9 cellular contexts compared by ENCODE assay signal in the genomic region with DNA sequence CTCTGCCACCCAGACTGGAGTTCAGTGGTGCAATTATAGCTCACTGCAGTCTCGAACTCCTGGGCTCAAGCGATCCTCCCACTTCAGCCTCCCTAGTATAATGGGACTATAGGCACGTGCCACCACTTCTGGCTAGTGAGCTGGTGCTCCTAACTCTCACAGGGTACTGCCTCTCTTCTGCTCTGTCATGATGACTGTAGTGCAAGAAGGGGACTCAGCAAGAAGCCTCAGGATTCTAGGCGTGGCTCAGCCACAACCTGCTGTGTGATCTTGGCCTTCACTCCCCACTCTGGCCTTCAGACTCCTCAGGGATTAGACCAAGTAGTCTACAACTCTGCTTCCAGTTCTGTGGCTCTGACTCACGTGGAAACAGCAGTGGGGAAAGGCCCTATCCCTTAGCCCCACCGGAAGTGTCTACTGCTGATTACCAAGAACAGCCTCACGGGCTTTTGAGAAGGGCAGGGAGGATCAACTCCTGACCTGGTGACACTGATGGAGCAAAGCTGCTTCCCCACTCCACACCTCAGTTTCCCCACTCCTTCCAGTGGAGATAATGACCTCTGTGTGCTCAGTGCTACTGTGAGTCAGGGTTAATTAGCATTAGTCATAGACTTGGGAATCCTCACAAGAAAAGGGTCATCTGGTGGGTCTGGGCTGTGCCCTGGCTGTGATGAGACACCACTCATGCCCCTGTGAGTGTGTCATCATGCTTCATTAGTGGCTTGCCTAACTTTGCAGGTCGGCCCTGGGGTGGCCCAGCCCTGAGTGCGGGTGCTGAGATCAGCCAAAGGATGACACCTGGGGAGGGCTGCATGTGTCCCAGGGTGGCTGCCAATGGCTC. TPM values are rescaled to one million over a fixed set of nuclear protein-coding genes. Genes with fewer than 3 reads are reported as not detected.
DNase-seq lines count a peak whose midpoint lies in the region; ATAC-seq and TF ChIP-seq lines count a peak whose summit lies in the region.
"Had no signal": no experiment of that assay in that cellular context is flagged by ENCODE, and none has a peak within 500 bp of the region (broad histone marks: within the 10 kb centered on the region; RNA-seq: fewer than 3 reads in every experiment).

No MANE protein-coding gene starts in this region.

- H3K27ac Mint-ChIP-seq in activated CD4-positive, alpha-beta T cell treated with anti-CD3 and anti-CD28 coated beads, Interleukin-2, amount 10 ng/mL, durations not matched to agents 24 days and 14 days: no peak overlapping the region
- H3K27ac Mint-ChIP-seq in activated CD4-positive, alpha-beta T cell treated with anti-CD3 and anti-CD28 coated beads, Interleukin-2, amount 10 ng/mL, durations not matched to agents 7 days and 5 days: no peak overlapping the region
- no peak overlapping the region for H3K27ac Mint-ChIP-seq in mesothelial cell of epicardium

- intact Hi-C loops in activated CD4-positive, alpha-beta T cell treated with anti-CD3 and anti-CD28 coated beads, Interleukin-2, amount 10 ng/mL, durations not matched to agents 24 days and 14 days (cut with micrococcal nuclease): loop anchor here (1.0 to 2.0 kb wide), 2 partner anchors 57 to 346 kb away; a partner anchor contains a TSS
- intact Hi-C loops in sciatic nerve (cut with DNase I): loop anchor here (10.0 kb wide), 1 partner anchor 185 kb away; no protein-coding TSS in a partner anchor

- peak overlapping the region; percentile 89 for H3K27ac ChIP-seq in RWPE2 (ENCODE audit: poor library complexity, severe bottlenecking)
- H3K27ac ChIP-seq: cardiac muscle cell had no signal

- H3K36me3 ChIP-seq in RWPE2 (ENCODE audit: low read depth): no peaks in the 10 kb centered on the region
- H3K36me3 ChIP-seq: cardiac muscle cell had no signal

- peak; percentile 58 for DNase-seq in activated CD4-positive, alpha-beta T cell treated with anti-CD3 and anti-CD28 coated beads, Interleukin-2, amount 10 ng/mL, durations not matched to agents 24 days and 14 days
- DNase-seq in activated CD4-positive, alpha-beta T cell treated with anti-CD3 and anti-CD28 coated beads, Interleukin-2, amount 10 ng/mL, durations not matched to agents 7 days and 5 days: no peak
- DNase-seq in RWPE2 (ENCODE audit: low spot score) (peak; percentile 88), epithelial cell of esophagus (ENCODE audit: low read depth) (peak; percentile 94), sciatic nerve (ENCODE audit: low spot score) (no peak), mesothelial cell of epicardium (ENCODE audit: low spot score in 2 of 2, unreplicated experiment in 2 of 2) (no peak), NCI-H128 (lab: John Stamatoyannopoulos, UW; ENCODE audit: unreplicated experiment) (no peak)

- peaks cover 3% of the 10 kb centered on the region for H3K4me1 Mint-ChIP-seq in activated CD4-positive, alpha-beta T cell treated with anti-CD3 and anti-CD28 coated beads, Interleukin-2, amount 10 ng/mL, durations not matched to agents 24 days and 14 days
- peaks cover 4% of the 10 kb centered on the region for H3K4me1 Mint-ChIP-seq in activated CD4-positive, alpha-beta T cell treated with anti-CD3 and anti-CD28 coated beads, Interleukin-2, amount 10 ng/mL, durations not matched to agents 7 days and 5 days
- H3K4me1 Mint-ChIP-seq in mesothelial cell of epicardium: peaks cover 4% of the 10 kb centered on the region

- POLR2A ChIA-PET in activated CD4-positive, alpha-beta T cell treated with anti-CD3 and anti-CD28 coated beads, Interleukin-2, amount 10 ng/mL, durations not matched to agents 7 days and 5 days (lab: Charles Lee): interaction anchor here (0.6 kb wide), 1 partner anchor 585 kb away, joined by 3 read pairs; no protein-coding TSS in a partner anchor

- CTCF ChIA-PET in activated CD4-positive, alpha-beta T cell treated with anti-CD3 and anti-CD28 coated beads, Interleukin-2, amount 10 ng/mL, durations not matched to agents 7 days and 5 days (lab: Charles Lee): interaction anchor here (0.6 to 2.0 kb wide), 18 partner anchors 9 to 1690 kb away, joined by 3 to 10 read pairs (median 4); no protein-coding TSS in a partner anchor

- no peaks in the 10 kb centered on the region for H3K9me3 Mint-ChIP-seq in activated CD4-positive, alpha-beta T cell treated with anti-CD3 and anti-CD28 coated beads, Interleukin-2, amount 10 ng/mL, durations not matched to agents 24 days and 14 days
- no peaks in the 10 kb centered on the region for H3K9me3 Mint-ChIP-seq in activated CD4-positive, alpha-beta T cell treated with anti-CD3 and anti-CD28 coated beads, Interleukin-2, amount 10 ng/mL, durations not matched to agents 7 days and 5 days
- H3K9me3 Mint-ChIP-seq in mesothelial cell of epicardium: no peaks in the 10 kb centered on the region

- no peaks in the 10 kb centered on the region for H3K36me3 Mint-ChIP-seq in activated CD4-positive, alpha-beta T cell treated with anti-CD3 and anti-CD28 coated beads, Interleukin-2, amount 10 ng/mL, durations not matched to agents 24 days and 14 days (ENCODE audit: low read depth)
- no peaks in the 10 kb centered on the region for H3K36me3 Mint-ChIP-seq in activated CD4-positive, alpha-beta T cell treated with anti-CD3 and anti-CD28 coated beads, Interleukin-2, amount 10 ng/mL, durations not matched to agents 7 days and 5 days (ENCODE audit: low read depth)
- H3K36me3 Mint-ChIP-seq in mesothelial cell of epicardium: no peaks in the 10 kb centered on the region

- ATAC-seq in HG02798 (IDR thresholded peaks at IDR 0.05; ENCODE audit: poor library complexity, unreplicated experiment) (peak; percentile 51), RWPE2 (ENCODE audit: low read depth) (peak; percentile 75), sciatic nerve (peak; percentile 64)

- TF ChIP-seq CTCF in RWPE2 (IDR thresholded peaks at IDR 0.05; ENCODE audit: poor library complexity, severe bottlenecking): no peak
- TF ChIP-seq CTCF in epithelial cell of esophagus (IDR thresholded peaks at IDR 0.05; ENCODE audit: insufficient read depth, low read depth, low read length, missing control alignments): no peak
- no peak for TF ChIP-seq CTCF in mesothelial cell of epicardium (IDR thresholded peaks at IDR 0.05; ENCODE audit: unreplicated experiment)

- H3K4me3 Mint-ChIP-seq in activated CD4-positive, alpha-beta T cell treated with anti-CD3 and anti-CD28 coated beads, Interleukin-2, amount 10 ng/mL, durations not matched to agents 24 days and 14 days: no peak overlapping the region
- H3K4me3 Mint-ChIP-seq in activated CD4-positive, alpha-beta T cell treated with anti-CD3 and anti-CD28 coated beads, Interleukin-2, amount 10 ng/mL, durations not matched to agents 7 days and 5 days: no peak overlapping the region
- no peak overlapping the region for H3K4me3 Mint-ChIP-seq in mesothelial cell of epicardium

- no peaks in the 10 kb centered on the region for H3K9me3 ChIP-seq in RWPE2 (ENCODE audit: severe bottlenecking)

- no peaks in the 10 kb centered on the region for H3K27me3 ChIP-seq in RWPE2 (ENCODE audit: insufficient read depth, poor library complexity, severe bottlenecking)
- H3K27me3 ChIP-seq: cardiac muscle cell had no signal

- H3K4me3 ChIP-seq in RWPE2 (ENCODE audit: severe bottlenecking): no peak overlapping the region
- no peak overlapping the region for H3K4me3 ChIP-seq in epithelial cell of esophagus (ENCODE audit: low read length)
- H3K4me3 ChIP-seq: cardiac muscle cell had no signal

- H3K27me3 Mint-ChIP-seq in activated CD4-positive, alpha-beta T cell treated with anti-CD3 and anti-CD28 coated beads, Interleukin-2, amount 10 ng/mL, durations not matched to agents 24 days and 14 days: no peaks in the 10 kb centered on the region
- no peaks in the 10 kb centered on the region for H3K27me3 Mint-ChIP-seq in activated CD4-positive, alpha-beta T cell treated with anti-CD3 and anti-CD28 coated beads, Interleukin-2, amount 10 ng/mL, durations not matched to agents 7 days and 5 days
- H3K27me3 Mint-ChIP-seq in mesothelial cell of epicardium (ENCODE audit: low read depth): no peaks in the 10 kb centered on the region

- H3K4me1 ChIP-seq in RWPE2 (ENCODE audit: insufficient read depth, poor library complexity, severe bottlenecking): peaks cover 23% of the 10 kb centered on the region

RNA-seq across cellular contexts. Expression of a gene that starts 41.1 kb away (rescaled TPM):
- total RNA-seq in activated CD4-positive, alpha-beta T cell treated with anti-CD3 and anti-CD28 coated beads, Interleukin-2, amount 10 ng/mL, durations not matched to agents 24 days and 14 days: 25.0 and 26.0 TPM in 2 replicates
- 10 to 100 TPM; 19.4 to 20.2 TPM for total RNA-seq in activated CD4-positive, alpha-beta T cell treated with anti-CD3 and anti-CD28 coated beads, Interleukin-2, amount 10 ng/mL, durations not matched to agents 7 days and 5 days
- 13.7 TPM for total RNA-seq in sciatic nerve
- total RNA-seq in mesothelial cell of epicardium: 21.0 to 25.7 TPM (median 22.4 TPM) in 3 replicates

RNA-seq across cellular contexts. Expression of a gene that starts 57.3 kb away (rescaled TPM):
- total RNA-seq in activated CD4-positive, alpha-beta T cell treated with anti-CD3 and anti-CD28 coated beads, Interleukin-2, amount 10 ng/mL, durations not matched to agents 24 days and 14 days: 21.7 and 24.2 TPM in 2 replicates
- 10 to 100 TPM; 34.9 to 40.3 TPM for total RNA-seq in activated CD4-positive, alpha-beta T cell treated with anti-CD3 and anti-CD28 coated beads, Interleukin-2, amount 10 ng/mL, durations not matched to agents 7 days and 5 days
- total RNA-seq in sciatic nerve (92.1 TPM), mesothelial cell of epicardium (95.9 to 104 TPM (median 99.1 TPM) in 3 replicates)

Comparison
In these comparisons a context has a peak if more than half of its experiments do, and no peak if none do; other contexts are left out.
1. DNase-seq: peak in activated CD4-positive, alpha-beta T cell treated with anti-CD3 and anti-CD28 coated beads, Interleukin-2, amount 10 ng/mL, durations not matched to agents 24 days and 14 days (single experiment), RWPE2 (single experiment) and epithelial cell of esophagus (single experiment); none in activated CD4-positive, alpha-beta T cell treated with anti-CD3 and anti-CD28 coated beads, Interleukin-2, amount 10 ng/mL, durations not matched to agents 7 days and 5 days (single experiment), sciatic nerve (single experiment), mesothelial cell of epicardium (0 of 2) and NCI-H128 (single experiment).
2. Peak in every context shown above with its lines, with median percentiles within 50 percentile points of each other: ATAC-seq.